ENCODE assay signal across 8 cellular contexts in genomic region chrX:153599192-153600031, GRCh38. TPM values are rescaled to one million over a fixed set of nuclear protein-coding genes. Genes with fewer than 3 reads are reported as not detected.
DNase-seq lines count a peak whose midpoint lies in the region; ATAC-seq and TF ChIP-seq lines count a peak whose summit lies in the region.

No MANE protein-coding gene starts in this region.

- H3K27ac ChIP-seq in CD4-positive, alpha-beta memory T cell (ENCODE audit: low read depth, low read length), result peak overlapping the region; percentile 65
- H3K27ac ChIP-seq in HL-60 (replicated peaks) (peak overlapping the region; percentile 78), endodermal cell (ENCODE audit: low read depth, low read length) (no peak overlapping the region)

- H3K27me3 Mint-ChIP-seq in CD4-positive, alpha-beta memory T cell, result no peaks in the 10 kb centered on the region
- H3K27me3 Mint-ChIP-seq in endodermal cell (ENCODE audit: insufficient read depth) (peaks cover 5% of the 10 kb centered on the region), mesothelial cell of epicardium (ENCODE audit: low read depth) (peaks cover 2% of the 10 kb centered on the region)

- POLR2A ChIA-PET in CD4-positive, alpha-beta memory T cell (lab: Charles Lee; ENCODE audit: partially characterized antibody), result interaction anchor here (0.6 to 3.1 kb wide), 3 partner anchors 11 to 43 kb away, joined by 3 to 25 read pairs (median 11); no protein-coding TSS in a partner anchor

- ATAC-seq in GM19463 (IDR thresholded peaks at IDR 0.05; ENCODE audit: unreplicated experiment), result peak; percentile 82

- DNase-seq in CD4-positive, alpha-beta memory T cell, result peak; percentile 82 to 87 (median 85)
- DNase-seq in HL-60 (ENCODE audit: low read depth in 1 of 2, low spot score in 1 of 2) (peak; percentile 60 to 79), endodermal cell (peak; percentile 90), mesothelial cell of epicardium (ENCODE audit: low spot score in 2 of 2, unreplicated experiment in 2 of 2) (peak; percentile 79 to 86)
- DNase-seq in NK-92 treated with Interleukin-12 subunit alpha and Interleukin-12 subunit beta, amount 100 ng/mL, for 24 hours (lab: John Stamatoyannopoulos, UW), result peak; percentile 80
- peak; percentile 52 for DNase-seq in activated CD8-positive, alpha-beta memory T cell treated with anti-CD3 and anti-CD28 coated beads, Interleukin-2, amount 50 U/mL, for 1 hour (ENCODE audit: extremely low read depth)
- peak; percentile 62 for DNase-seq in stimulated activated CD8-positive, alpha-beta memory T cell treated with anti-CD3 and anti-CD28 coated beads, Interleukin-15, amount 100 ng/mL, for 24 hours (ENCODE audit: low read depth)

- no peak for TF ChIP-seq CTCF in HL-60 (IDR thresholded peaks at IDR 0.05; ENCODE audit: insufficient read depth, low read length)
- no peak for TF ChIP-seq CTCF in endodermal cell (conservative IDR thresholded peaks at IDR 0.05)
- TF ChIP-seq CTCF in mesothelial cell of epicardium (IDR thresholded peaks at IDR 0.05; ENCODE audit: unreplicated experiment), result no peak

- peaks cover 9% of the 10 kb centered on the region for H3K36me3 ChIP-seq in CD4-positive, alpha-beta memory T cell (ENCODE audit: insufficient read depth, low read length)
- no peaks in the 10 kb centered on the region for H3K36me3 ChIP-seq in endodermal cell (ENCODE audit: control insufficient read depth, insufficient read depth, low read length)

- H3K4me1 ChIP-seq in CD4-positive, alpha-beta memory T cell (ENCODE audit: insufficient read depth, low read length), result peaks cover 53% of the 10 kb centered on the region
- no peaks in the 10 kb centered on the region for H3K4me1 ChIP-seq in endodermal cell (ENCODE audit: control insufficient read depth, insufficient read depth, low read length)

- H3K9me3 ChIP-seq in CD4-positive, alpha-beta memory T cell (ENCODE audit: control insufficient read depth in 1 of 2, low read length in 2 of 2), result no peaks in the 10 kb centered on the region
- H3K9me3 ChIP-seq in endodermal cell (ENCODE audit: control insufficient read depth, low read length), result no peaks in the 10 kb centered on the region

- intact Hi-C loops in CD4-positive, alpha-beta memory T cell (cut with micrococcal nuclease), result loop anchor here (1.0 to 2.0 kb wide), 2 partner anchors 11 to 17 kb away; no protein-coding TSS in a partner anchor

- H3K27ac Mint-ChIP-seq in CD4-positive, alpha-beta memory T cell, result peak overlapping the region in 6 of 7 donors; percentile 29 to 88 (median 78)
- H3K27ac Mint-ChIP-seq in endodermal cell, result no peak overlapping the region
- peak overlapping the region; percentile 36 for H3K27ac Mint-ChIP-seq in mesothelial cell of epicardium

- peaks cover 21 to 67% (median 41%) of the 10 kb centered on the region in 4 donors for H3K4me1 Mint-ChIP-seq in CD4-positive, alpha-beta memory T cell
- H3K4me1 Mint-ChIP-seq in endodermal cell (no peaks in the 10 kb centered on the region), mesothelial cell of epicardium (peaks cover 12% of the 10 kb centered on the region)

- peaks cover 6 to 18% of the 10 kb centered on the region in 2 donors for H3K36me3 Mint-ChIP-seq in CD4-positive, alpha-beta memory T cell
- H3K36me3 Mint-ChIP-seq in endodermal cell (ENCODE audit: low read depth) (peaks cover 8% of the 10 kb centered on the region), mesothelial cell of epicardium (peaks cover 5% of the 10 kb centered on the region)

- WGBS in endodermal cell (ENCODE audit: insufficient coverage in 1 of 2, insufficient read length in 1 of 2), 2 experiments, result 0% methylated on average over 63 of the region's 79 CpGs; no CpG with 5 or more reads in 1 of the 2 experiments

- no peaks in the 10 kb centered on the region for H3K27me3 ChIP-seq in CD4-positive, alpha-beta memory T cell (ENCODE audit: insufficient read depth, low read length)
- H3K27me3 ChIP-seq in HL-60 (ENCODE audit: insufficient read depth, poor library complexity, severe bottlenecking) (no peaks in the 10 kb centered on the region), endodermal cell (ENCODE audit: control insufficient read depth, insufficient read depth, low read length, poor library complexity, severe bottlenecking) (no peaks in the 10 kb centered on the region)

- peak overlapping the region; percentile 42 to 50 for H3K4me3 ChIP-seq in CD4-positive, alpha-beta memory T cell (ENCODE audit: low read length in 2 of 2)
- peak overlapping the region; percentile 61 for H3K4me3 ChIP-seq in HL-60 (replicated peaks; ENCODE audit: insufficient read depth, low read length)
- peak overlapping the region; percentile 85 for H3K4me3 ChIP-seq in endodermal cell (ENCODE audit: low read length)

- peak overlapping the region; percentile 88 to 94 (median 90) for H3K4me3 Mint-ChIP-seq in CD4-positive, alpha-beta memory T cell
- peak overlapping the region; percentile 69 for H3K4me3 Mint-ChIP-seq in endodermal cell
- peak overlapping the region; percentile 69 for H3K4me3 Mint-ChIP-seq in mesothelial cell of epicardium

- CTCF ChIA-PET in CD4-positive, alpha-beta memory T cell (lab: Charles Lee; ENCODE audit: partially characterized antibody), result interaction anchor here (0.8 to 4.4 kb wide), 5 partner anchors 10 to 63 kb away, joined by 3 to 42 read pairs (median 3); no protein-coding TSS in a partner anchor

- peak overlapping the region; percentile 66 for H3K9ac ChIP-seq in endodermal cell (ENCODE audit: extremely low read depth, low read length, poor library complexity, severe bottlenecking)

- no peaks in the 10 kb centered on the region for H3K9me3 Mint-ChIP-seq in CD4-positive, alpha-beta memory T cell
- H3K9me3 Mint-ChIP-seq in endodermal cell (peaks cover 74% of the 10 kb centered on the region), mesothelial cell of epicardium (peaks cover 17% of the 10 kb centered on the region)

RNA-seq across cellular contexts. Expression of gene CCNQ, which starts 0.5 kb away (rescaled TPM):
- 10 to 100 TPM; 26.1 to 26.3 TPM for total RNA-seq in CD4-positive, alpha-beta memory T cell
- 10 to 100 TPM; 51.2 to 53.6 TPM for polyA plus RNA-seq in CD4-positive, alpha-beta memory T cell
- total RNA-seq in endodermal cell (10 to 100 TPM; 17.1 to 20.8 TPM), mesothelial cell of epicardium (17.2 to 19.1 TPM (median 17.3 TPM) in 3 replicates)
- polyA plus RNA-seq in endodermal cell (2013, experiment 1 of 2), result 20.0 TPM
- 18.4 TPM for polyA plus RNA-seq in endodermal cell (2013, experiment 2 of 2)

RNA-seq across cellular contexts. Expression of gene DUSP9, which starts 47.6 kb away (rescaled TPM):
- total RNA-seq in CD4-positive, alpha-beta memory T cell, result not detected
- polyA plus RNA-seq in CD4-positive, alpha-beta memory T cell, result not detected
- total RNA-seq in endodermal cell (under 1 TPM; 0.18 to 0.31 TPM), mesothelial cell of epicardium (3.5 to 4.2 TPM (median 3.7 TPM) in 3 replicates)
- polyA plus RNA-seq in endodermal cell (2013, experiment 1 of 2), result 1.5 TPM
- 1.3 TPM for polyA plus RNA-seq in endodermal cell (2013, experiment 2 of 2)
